In genomic region chr15:62363913-62364312, GRCh38 we compare ENCODE assay signal across 9 cellular contexts.
"Had no signal": no experiment of that assay in that cellular context is flagged by ENCODE, and none has a peak within 500 bp of the region (broad histone marks: within the 10 kb centered on the region; RNA-seq: fewer than 3 reads in every experiment).

No MANE protein-coding gene starts in this region.

- H3K4me3 ChIP-seq: GM23248, HAP-1, K562 had no signal

- H3K27ac ChIP-seq: GM23248 had no signal

- ATAC-seq: HCT116, K562 had no signal

- H3K9me3 ChIP-seq: HAP-1 had no signal

- FAIRE-seq: HTR-8/SVneo, K562 had no signal

- H3K4me1 ChIP-seq: HAP-1 had no signal

- DNase-seq: GM23248, GOT3, H7, HFFc6, IMR-90 had no signal

- H3K9ac ChIP-seq: GM23248 had no signal

- H3K36me3 ChIP-seq: HAP-1 had no signal
